Comparison of ENCODE assay signal across 9 cellular contexts in the genomic region with DNA sequence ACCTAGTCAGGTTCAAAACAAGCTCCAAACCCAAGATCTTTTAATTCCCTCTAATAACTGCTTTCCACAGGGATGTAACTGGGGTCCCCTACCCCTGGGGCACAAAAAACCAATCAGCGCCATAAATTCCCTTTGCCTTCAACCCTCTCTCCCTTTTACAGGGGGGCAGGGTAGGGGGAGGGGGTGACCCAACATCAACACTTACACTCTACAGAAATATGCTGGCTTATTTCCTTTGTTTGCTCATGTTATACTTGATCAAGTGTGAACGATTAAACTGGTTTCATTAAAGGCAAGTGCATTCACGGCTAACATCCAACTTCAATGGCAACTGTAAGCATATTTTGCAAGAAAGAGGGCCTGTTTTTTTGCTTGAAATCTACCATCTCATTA. TPM values are rescaled to one million over a fixed set of nuclear protein-coding genes. Genes with fewer than 3 reads are reported as not detected.
DNase-seq lines count a peak whose midpoint lies in the region; ATAC-seq and TF ChIP-seq lines count a peak whose summit lies in the region.
"Had no signal": no experiment of that assay in that cellular context is flagged by ENCODE, and none has a peak within 500 bp of the region (broad histone marks: within the 10 kb centered on the region; RNA-seq: fewer than 3 reads in every experiment).

No MANE protein-coding gene starts in this region.

- H3K9ac ChIP-seq in HCT116 (ENCODE audit: low read length) (peak overlapping the region; percentile 69), mucosa of stomach (ENCODE audit: low read length) (peak overlapping the region; percentile 86)

- peak overlapping the region; percentile 6 to 61; a peak in 2 of 4 replicates for H3K4me3 ChIP-seq in HCT116 (replicated peaks in 1 of 2; ENCODE audit: low read depth in 1 of 2, low read length in 2 of 2)
- H3K4me3 ChIP-seq in mucosa of stomach (ENCODE audit: low read length): peak overlapping the region; percentile 54

- no peak for DNase-seq in HCT116 (ENCODE audit: low read depth, low spot score)
- no peak for DNase-seq in chondrocyte (ENCODE audit: low spot score)
- no peak for DNase-seq in NCI-H1436 treated with DMSO at 0.1 percent for 48 hours (lab: John Stamatoyannopoulos, UW)
- DNase-seq in posterior cingulate gyrus: no peak
- DNase-seq: activated CD8-positive, alpha-beta memory T cell treated with anti-CD3 and anti-CD28 coated beads for 24 hours had no signal

- peak overlapping the region; percentile 82 for H3K4me3 Mint-ChIP-seq in chondrocyte (ENCODE audit: unreplicated experiment)

- peak overlapping the region; percentile 96 for H3K27ac Mint-ChIP-seq in chondrocyte (ENCODE audit: unreplicated experiment)

- H3K36me3 ChIP-seq in HCT116 (ENCODE audit: control insufficient read depth in 1 of 2, insufficient read depth in 2 of 2, low read length in 2 of 2) (no peaks in the 10 kb centered on the region), mucosa of stomach (ENCODE audit: control insufficient read depth, insufficient read depth, low read length) (no peaks in the 10 kb centered on the region)

- H3K36me3 Mint-ChIP-seq in chondrocyte (ENCODE audit: low read depth): no peaks in the 10 kb centered on the region

- peaks cover 71% of the 10 kb centered on the region for H3K79me2 ChIP-seq in HCT116 (ENCODE audit: insufficient read depth, low read length)

- H2AFZ ChIP-seq in HCT116 (ENCODE audit: low read depth, low read length, poor library complexity, severe bottlenecking): no peak overlapping the region

- intact Hi-C loops in HCT116 (cut with micrococcal nuclease) (no loop called here), posterior cingulate gyrus (cut with DNase I) (loop anchor here (5.0 kb wide), 2 partner anchors 165 to 240 kb away; no protein-coding TSS in a partner anchor)

- ATAC-seq in HCT116 (no peak), HG03460 (IDR thresholded peaks at IDR 0.05; ENCODE audit: unreplicated experiment) (no peak), GM19023 (IDR thresholded peaks at IDR 0.05; ENCODE audit: unreplicated experiment) (no peak)

- BruUV-seq in HCT116 (replicated peaks; lab: Mats Ljungman, UMichigan): no TSS peak

- no peak for TF ChIP-seq RAD21 in HCT116 (IDR thresholded peaks at IDR 0.05; ENCODE audit: low read depth)

- RAD21 ChIA-PET in HCT116 (lab: Charles Lee; ENCODE audit: low non-redundant PET in 1 of 2, low total read pairs in 2 of 2, uncharacterized antibody in 2 of 2, unreplicated experiment in 2 of 2): interaction anchor here in 1 of 2 experiments (0.7 kb wide), 1 partner anchor 43 kb away, joined by 11 read pairs; no protein-coding TSS in a partner anchor

- H4K20me1 ChIP-seq in HCT116 (ENCODE audit: insufficient read depth): peaks cover 6% of the 10 kb centered on the region; the same call in 1 of the 2 replicates

- no peaks in the 10 kb centered on the region for H3K27me3 Mint-ChIP-seq in chondrocyte (ENCODE audit: low read depth)

- CTCF ChIA-PET in HCT116 (lab: Charles Lee): no interaction called here

- POLR2A ChIA-PET in HCT116 (lab: Charles Lee): no interaction called here

- H3K9me3 Mint-ChIP-seq in chondrocyte (ENCODE audit: low read depth): no peaks in the 10 kb centered on the region

- no peaks in the 10 kb centered on the region for H3K9me2 ChIP-seq in HCT116 (ENCODE audit: insufficient read depth)

- H3K27ac ChIP-seq in 22Rv1 (peak overlapping the region; percentile 86), HCT116 (ENCODE audit: low read depth, low read length) (no peak overlapping the region; the same call in 1 of the 2 replicates)

- H3K4me1 ChIP-seq in HCT116 (ENCODE audit: control insufficient read depth in 1 of 2, insufficient read depth in 2 of 2, low read length in 2 of 2): peaks cover 55 to 75% of the 10 kb centered on the region in 2 experiments
- H3K4me1 ChIP-seq in mucosa of stomach (ENCODE audit: control insufficient read depth, insufficient read depth, low read length): peaks cover 50% of the 10 kb centered on the region

- no peak for TF ChIP-seq CTCF in 22Rv1 (IDR thresholded peaks at IDR 0.05)
- TF ChIP-seq CTCF in HCT116 (IDR thresholded peaks at IDR 0.05 in 2 of 3, conservative IDR thresholded peaks at IDR 0.05 in 1 of 3; ENCODE audit: borderline replicate concordance in 1 of 3, insufficient read depth in 1 of 3, low read depth in 2 of 3, low read length in 2 of 3): no peak
- TF ChIP-seq CTCF in chondrocyte (IDR thresholded peaks at IDR 0.05): no peak

- H3K9me3 ChIP-seq in HCT116 (ENCODE audit: control insufficient read depth in 1 of 2, insufficient read depth in 1 of 2, low read depth in 1 of 2, low read length in 2 of 2): no peaks in the 10 kb centered on the region
- H3K9me3 ChIP-seq in mucosa of stomach (ENCODE audit: control insufficient read depth, low read length): no peaks in the 10 kb centered on the region

- H3K27me3 ChIP-seq in HCT116 (ENCODE audit: insufficient read depth, low read length): no peaks in the 10 kb centered on the region
- no peaks in the 10 kb centered on the region for H3K27me3 ChIP-seq in mucosa of stomach (ENCODE audit: control insufficient read depth, insufficient read depth, low read length)

- peak overlapping the region; percentile 71 for H3K4me2 ChIP-seq in HCT116 (ENCODE audit: low read length)

- no peak for TF ChIP-seq POLR2A in HCT116 (IDR thresholded peaks at IDR 0.05; ENCODE audit: borderline replicate concordance, extremely low read depth, insufficient read depth, insufficient read length)

- H3K4me1 Mint-ChIP-seq in chondrocyte (ENCODE audit: low read depth): peaks cover 60% of the 10 kb centered on the region

TF ChIP-seq in HCT116, 20 proteins besides CTCF, POLR2A, EP300 and RAD21:
- TF ChIP-seq ELF1 (IDR thresholded peaks at IDR 0.05; ENCODE audit: borderline replicate concordance, low read depth) (no peak), POLR2AphosphoS5 (IDR thresholded peaks at IDR 0.05; ENCODE audit: low read depth, low read length) (no peak), CEBPB (IDR thresholded peaks at IDR 0.05; ENCODE audit: low read depth) (no peak)

RNA-seq across cellular contexts. Expression of a gene that starts 2.9 kb away (rescaled TPM):
- total RNA-seq in HCT116 (2021; ENCODE audit: unreplicated experiment) (144 TPM), chondrocyte (62.6 to 90.6 TPM (median 86.4 TPM) in 3 replicates)
- polyA plus RNA-seq in HCT116 (2012): 136 and 187 TPM in 2 replicates
